10 cellular contexts compared by ENCODE assay signal in genomic region chr2:5693288-5694015, GRCh38. TPM values are rescaled to one million over a fixed set of nuclear protein-coding genes. Genes with fewer than 3 reads are reported as not detected.
DNase-seq lines count a peak whose midpoint lies in the region; ATAC-seq and TF ChIP-seq lines count a peak whose summit lies in the region.
"Had no signal": no experiment of that assay in that cellular context is flagged by ENCODE, and none has a peak within 500 bp of the region (broad histone marks: within the 10 kb centered on the region; RNA-seq: fewer than 3 reads in every experiment).

No MANE protein-coding gene starts in this region.

- peak overlapping the region; percentile 76 to 94 (median 85) for H3K4me3 ChIP-seq in BLaER1 treated with 17β-estradiol and CSF1 and Interleukin-3, amounts not matched to agents 10 nM and 100 nM
- peak overlapping the region; percentile 69 for H3K4me3 ChIP-seq in astrocyte of the cerebellum (ENCODE audit: low read depth, low read length)
- H3K4me3 ChIP-seq: lung had no signal

- peak overlapping the region; percentile 69 to 98 (median 95) for H3K4me2 ChIP-seq in BLaER1 treated with 17β-estradiol and CSF1 and Interleukin-3, amounts not matched to agents 10 nM and 100 nM

- DNase-seq in HK-2 (ENCODE audit: unreplicated experiment) (peak; percentile 21), astrocyte of the cerebellum (ENCODE audit: low read depth) (no peak), naive B cell (no peak), T-helper 9 cell (no peak), glomerular visceral epithelial cell (ENCODE audit: extremely low spot score) (no peak), NCI-H2107 treated with DMSO at 0.1 percent for 48 hours (lab: John Stamatoyannopoulos, UW; ENCODE audit: unreplicated experiment) (no peak)

- no peak overlapping the region for H3K27ac Mint-ChIP-seq in naive B cell

- peaks cover 12 to 22% (median 14%) of the 10 kb centered on the region in 3 donors for H3K4me1 Mint-ChIP-seq in naive B cell

- ATAC-seq in naive B cell (ENCODE audit: low read depth in 2 of 2) (no peak), HG03378 (IDR thresholded peaks at IDR 0.05; ENCODE audit: unreplicated experiment) (no peak)

- H4K20me1 ChIP-seq in BLaER1 treated with 17β-estradiol and CSF1 and Interleukin-3, amounts not matched to agents 10 nM and 100 nM: peaks cover 0 to 56% (median 33%) of the 10 kb centered on the region in 11 experiments; a peak in 19 of 22 replicates

- no peak for TF ChIP-seq CTCF in astrocyte of the cerebellum (IDR thresholded peaks at IDR 0.05; ENCODE audit: low read depth, low read length, missing control alignments)

- H3K27ac ChIP-seq in BLaER1 treated with 17β-estradiol and CSF1 and Interleukin-3, amounts not matched to agents 10 nM and 100 nM: peak overlapping the region in 10 of 11 experiments; percentile 50 to 99 (median 94); a peak in 20 of 22 replicates

- H3K9ac ChIP-seq in BLaER1 treated with 17β-estradiol and CSF1 and Interleukin-3, amounts not matched to agents 10 nM and 100 nM: peak overlapping the region; percentile 65 to 98 (median 95); a peak in 21 of 22 replicates

- in situ Hi-C loops in astrocyte of the cerebellum (cut with HindIII; ENCODE audit: low sequenced_read_pairs): no loop called here

- peak overlapping the region in 5 of 8 donors; percentile 4 to 83 (median 36) for H3K4me3 Mint-ChIP-seq in naive B cell

- H3K4me1 ChIP-seq in BLaER1 treated with 17β-estradiol and CSF1 and Interleukin-3, amounts not matched to agents 10 nM and 100 nM: peaks cover 9 to 25% (median 14%) of the 10 kb centered on the region in 10 experiments; a peak in 19 of 20 replicates

- no peaks in the 10 kb centered on the region for H3K36me3 ChIP-seq in BLaER1 treated with 17β-estradiol and CSF1 and Interleukin-3, amounts not matched to agents 10 nM and 100 nM

- peaks cover 0 to 13% (median 2%) of the 10 kb centered on the region in 7 donors for H3K9me3 Mint-ChIP-seq in naive B cell

- no peaks in the 10 kb centered on the region for H3K27me3 ChIP-seq in BLaER1 treated with 17β-estradiol and CSF1 and Interleukin-3, amounts not matched to agents 10 nM and 100 nM

- peaks cover 51 to 75% (median 52%) of the 10 kb centered on the region in 3 donors for H3K27me3 Mint-ChIP-seq in naive B cell

- H3K9me3 ChIP-seq in BLaER1 treated with 17β-estradiol and CSF1 and Interleukin-3, amounts not matched to agents 10 nM and 100 nM (replicated peaks in 1 of 11): no peaks in the 10 kb centered on the region

- H3K36me3 Mint-ChIP-seq in naive B cell: peaks cover 4 to 18% of the 10 kb centered on the region in 2 donors

RNA-seq across cellular contexts. Expression of gene SOX11, which starts 1.3 kb away (rescaled TPM):
- not detected for polyA plus RNA-seq in naive B cell (ENCODE audit: low read depth in 6 of 6)
- polyA plus RNA-seq: adipose tissue had no signal
